ENCODE assay signal across 9 cellular contexts in genomic region chr12:48936379-48936979, GRCh38. TPM values are rescaled to one million over a fixed set of nuclear protein-coding genes. Genes with fewer than 3 reads are reported as not detected.
DNase-seq lines count a peak whose midpoint lies in the region; ATAC-seq, FAIRE-seq and TF ChIP-seq lines count a peak whose summit lies in the region.
"Had no signal": no experiment of that assay in that cellular context is flagged by ENCODE, and none has a peak within 500 bp of the region (broad histone marks: within the 10 kb centered on the region; RNA-seq: fewer than 3 reads in every experiment).

No MANE protein-coding gene starts in this region.

- no peaks in the 10 kb centered on the region for H3K27me3 Mint-ChIP-seq in activated CD4-positive, alpha-beta T cell treated with anti-CD3 and anti-CD28 coated beads for 36 hours

- POLR2A ChIA-PET in activated CD4-positive, alpha-beta T cell treated with anti-CD3 and anti-CD28 coated beads for 36 hours (lab: Charles Lee) = no interaction called here
- POLR2A ChIA-PET in HepG2 (lab: Yijun Ruan, JAX) = interaction anchor here (1.8 kb wide), 1 partner anchor 85 kb away, joined by 9 read pairs; the partner anchor contains the start of gene DDX23

- peaks cover 7% of the 10 kb centered on the region for H3K4me1 ChIP-seq in HepG2 (ENCODE audit: insufficient read depth, low read length)

- peaks cover 23% of the 10 kb centered on the region for H3K4me1 Mint-ChIP-seq in activated CD4-positive, alpha-beta T cell treated with anti-CD3 and anti-CD28 coated beads for 36 hours

- peak; percentile 67; the same call in 1 of the 2 replicates for TF ChIP-seq RAD21 in HepG2 (CRISPR knock-in tag; IDR thresholded peaks at IDR 0.05)

- FAIRE-seq in HepG2 (lab: Jason Lieb, UNC) = peak; percentile 82

- H3K4me2 ChIP-seq in HepG2 (ENCODE audit: low read depth, low read length) = no peak overlapping the region

- in situ Hi-C loops in HepG2 (cut with HindIII; ENCODE audit: extremely low pct_ligation_motif_present, low pct_unique_long_range_greater_than_20kb) = loop anchor here (5.0 kb wide), 1 partner anchor 84 kb away; the partner anchor contains the start of gene DDX23

- H3K9ac ChIP-seq in HepG2 (ENCODE audit: insufficient read depth, low read depth, low read length) = no peak overlapping the region

- no peaks in the 10 kb centered on the region for H3K79me2 ChIP-seq in HepG2 (ENCODE audit: insufficient read depth, low read length)

- H2AFZ ChIP-seq in HepG2 (ENCODE audit: low read length) = no peak overlapping the region

- intact Hi-C loops in activated CD4-positive, alpha-beta T cell treated with anti-CD3 and anti-CD28 coated beads for 36 hours (cut with DNase I, micrococcal nuclease) = loop anchor here (1.0 to 5.0 kb wide), 4 partner anchors 32 to 83 kb away; partner anchors contain the start of gene WNT1 (in 1 of the 2)
- intact Hi-C loops in HepG2 (cut with micrococcal nuclease; ENCODE audit: unreplicated experiment) = loop anchor here (1.0 to 2.0 kb wide), 2 partner anchors 46 to 83 kb away; no protein-coding TSS in a partner anchor

- peak; percentile 88 for DNase-seq in activated gamma-delta T cell treated with Interleukin-2 at 50 U/mL for 16 hours
- no peak for DNase-seq in activated gamma-delta T cell (lab: John Stamatoyannopoulos, UW)
- peak; percentile 8 for DNase-seq in NCI-H2171 (lab: John Stamatoyannopoulos, UW)
- peak; percentile 89 for DNase-seq in activated CD4-positive, alpha-beta T cell treated with anti-CD3 and anti-CD28 coated beads for 36 hours
- peak; percentile 75 for DNase-seq in cerebellar cortex (ENCODE audit: low spot score)
- peak; percentile 43 for DNase-seq in HepG2 (ENCODE audit: low spot score)
- peak; percentile 65 to 76 (median 66) for DNase-seq in stimulated activated CD4-positive, alpha-beta T cell treated with anti-CD3 and anti-CD28 coated beads, TNF-alpha, amount 100 ng/mL, for 1 hour (ENCODE audit: low read depth in 3 of 3, low spot score in 1 of 3)

- H3K27ac ChIP-seq in HepG2 (ENCODE audit: extremely low read length, insufficient read depth, low read length) = no peak overlapping the region

- peaks cover 39% of the 10 kb centered on the region for H3K36me3 Mint-ChIP-seq in activated CD4-positive, alpha-beta T cell treated with anti-CD3 and anti-CD28 coated beads for 36 hours (ENCODE audit: low read depth)

- H3K36me3 ChIP-seq in HepG2 (replicated peaks in 1 of 2; ENCODE audit: control insufficient read depth in 1 of 2, insufficient read depth in 2 of 2, low read length in 2 of 2) = peaks cover 16 to 69% of the 10 kb centered on the region in 2 experiments

- TF ChIP-seq CTCF in HepG2 (CRISPR knock-in tag; IDR thresholded peaks at IDR 0.05) = peak; percentile 89

- ATAC-seq in activated CD4-positive, alpha-beta T cell treated with anti-CD3 and anti-CD28 coated beads for 36 hours = peak; percentile 82
- ATAC-seq in HepG2 (peak; percentile 86), GM21447 (IDR thresholded peaks at IDR 0.05; ENCODE audit: unreplicated experiment) (no peak)

- BruUV-seq in HepG2 (replicated peaks; lab: Mats Ljungman, UMichigan) = TSS peak; percentile 45

- TF ChIP-seq EP300 in HepG2 (IDR thresholded peaks at IDR 0.05; ENCODE audit: low read depth in 2 of 2, low read length in 2 of 2) (no peak), HepG2 (CRISPR knock-in tag; IDR thresholded peaks at IDR 0.05; ENCODE audit: borderline replicate concordance) (no peak)

- no peak overlapping the region for H3K4me3 ChIP-seq in HepG2 (replicated peaks in 1 of 3; ENCODE audit: insufficient read depth in 1 of 3, low read depth in 2 of 3, low read length in 3 of 3)
- H3K4me3 ChIP-seq: skin epidermis had no signal

- H4K20me1 ChIP-seq in HepG2 (ENCODE audit: insufficient read depth, low read length) = no peaks in the 10 kb centered on the region; the same call in 1 of the 2 replicates

- H3K27ac Mint-ChIP-seq in activated CD4-positive, alpha-beta T cell treated with anti-CD3 and anti-CD28 coated beads for 36 hours = no peak overlapping the region

- H3K9me3 Mint-ChIP-seq in activated CD4-positive, alpha-beta T cell treated with anti-CD3 and anti-CD28 coated beads for 36 hours (ENCODE audit: low read depth) = no peaks in the 10 kb centered on the region

- no peak for TF ChIP-seq POLR2A in HepG2 (IDR thresholded peaks at IDR 0.05; ENCODE audit: insufficient read depth in 1 of 2, low read depth in 2 of 2, low read length in 2 of 2)

- no peaks in the 10 kb centered on the region for H3K27me3 ChIP-seq in HepG2 (ENCODE audit: control insufficient read depth in 1 of 2, insufficient read depth in 2 of 2, low read length in 2 of 2)

- CTCF ChIA-PET in activated CD4-positive, alpha-beta T cell treated with anti-CD3 and anti-CD28 coated beads for 36 hours (lab: Charles Lee) = interaction anchor here (0.6 to 7.6 kb wide), 19 partner anchors 9 to 389 kb away, joined by 3 to 73 read pairs (median 3); partner anchors contain the start of genes ARF3, DDX23 and FKBP11
- CTCF ChIA-PET in HepG2 (lab: Yijun Ruan, JAX; ENCODE audit: low intra/inter-chr PET ratio, low total read pairs) = interaction anchor here (0.7 to 3.1 kb wide), 3 partner anchors 11 to 83 kb away, joined by 3 to 27 read pairs (median 7); partner anchors contain the start of gene DDX23

- no peaks in the 10 kb centered on the region for H3K9me3 ChIP-seq in HepG2 (ENCODE audit: low read length)

- no peak overlapping the region for H3K4me3 Mint-ChIP-seq in activated CD4-positive, alpha-beta T cell treated with anti-CD3 and anti-CD28 coated beads for 36 hours

RNA-seq across cellular contexts. Expression of gene FKBP11, which starts 11.2 kb away (rescaled TPM):
- 10 to 100 TPM; 56.8 to 63.8 TPM for total RNA-seq in activated CD4-positive, alpha-beta T cell treated with anti-CD3 and anti-CD28 coated beads for 36 hours
- total RNA-seq in HepG2 (2016; rRNA removed; fragmentation: Illumina TruSeq; extraction: Trizol) = 6.0 and 15.5 TPM in 2 replicates
- total RNA-seq in HepG2 (2016; cell fraction: cytosol; rRNA removed; fragmentation: Illumina TruSeq; extraction: Trizol; ENCODE audit: low read depth) = 4.2 and 6.5 TPM in 2 replicates
- total RNA-seq in HepG2 (2016; cell fraction: insoluble cytoplasmic fraction; rRNA removed; fragmentation: Illumina TruSeq; extraction: Trizol) = 5.5 and 12.8 TPM in 2 replicates
- total RNA-seq in HepG2 (2016; cell fraction: membrane; rRNA removed; fragmentation: Illumina TruSeq; extraction: Trizol) = 3.1 and 4.5 TPM in 2 replicates
- 15.3 and 19.2 TPM in 2 replicates for total RNA-seq in HepG2 (2016; cell fraction: nucleus; rRNA removed; fragmentation: Illumina TruSeq; extraction: Trizol)
- polyA plus RNA-seq in HepG2 (2011; rRNA removed) = 19.4 and 24.2 TPM in 2 replicates
- 14.4 and 16.8 TPM in 2 replicates for polyA plus RNA-seq in HepG2 (2011; cell fraction: cytosol; rRNA removed)
- 32.6 and 35.0 TPM in 2 replicates for polyA plus RNA-seq in HepG2 (2011; cell fraction: nucleus; rRNA removed)
- 12.9 and 14.4 TPM in 2 replicates for polyA plus RNA-seq in HepG2 (2012)
- 4.6 and 5.1 TPM in 2 replicates for polyA plus RNA-seq in HepG2 (2016; cell fraction: cytosol; fragmentation: Illumina TruSeq; extraction: Trizol; ENCODE audit: low read depth)
- 10.0 and 12.0 TPM in 2 replicates for polyA plus RNA-seq in HepG2 (2016; cell fraction: insoluble cytoplasmic fraction; fragmentation: Illumina TruSeq; extraction: Trizol; ENCODE audit: low read depth)
- polyA plus RNA-seq in HepG2 (2016; cell fraction: membrane; fragmentation: Illumina TruSeq; extraction: Trizol; ENCODE audit: low read depth) = 4.5 and 4.9 TPM in 2 replicates
- 55.0 and 59.9 TPM in 2 replicates for polyA plus RNA-seq in HepG2 (2016; cell fraction: nucleus; fragmentation: Illumina TruSeq; extraction: Trizol; ENCODE audit: insufficient read depth, low read depth)
- 11.0 and 47.3 TPM in 2 replicates for polyA minus RNA-seq in HepG2 (2011; rRNA and poly(A)+ RNA removed; ENCODE audit: low replicate concordance)
- 5.6 and 6.8 TPM in 2 replicates for polyA minus RNA-seq in HepG2 (2011; cell fraction: cytosol; rRNA and poly(A)+ RNA removed)
- 10.8 and 15.2 TPM in 2 replicates for polyA minus RNA-seq in HepG2 (2011; cell fraction: nucleus; rRNA and poly(A)+ RNA removed)

RNA-seq across cellular contexts. Expression of gene ARF3, which starts 20.8 kb away (rescaled TPM):
- 10 to 100 TPM; 84.7 to 96.1 TPM for total RNA-seq in activated CD4-positive, alpha-beta T cell treated with anti-CD3 and anti-CD28 coated beads for 36 hours
- 48.4 and 53.8 TPM in 2 replicates for total RNA-seq in HepG2 (2016; rRNA removed; fragmentation: Illumina TruSeq; extraction: Trizol)
- 12.0 and 15.8 TPM in 2 replicates for total RNA-seq in HepG2 (2016; cell fraction: cytosol; rRNA removed; fragmentation: Illumina TruSeq; extraction: Trizol; ENCODE audit: low read depth)
- 43.0 and 57.4 TPM in 2 replicates for total RNA-seq in HepG2 (2016; cell fraction: insoluble cytoplasmic fraction; rRNA removed; fragmentation: Illumina TruSeq; extraction: Trizol)
- total RNA-seq in HepG2 (2016; cell fraction: membrane; rRNA removed; fragmentation: Illumina TruSeq; extraction: Trizol) = 15.7 and 16.6 TPM in 2 replicates
- total RNA-seq in HepG2 (2016; cell fraction: nucleus; rRNA removed; fragmentation: Illumina TruSeq; extraction: Trizol) = 20.9 and 24.1 TPM in 2 replicates
- polyA plus RNA-seq in HepG2 (2011; rRNA removed) = 57.9 and 60.0 TPM in 2 replicates
- polyA plus RNA-seq in HepG2 (2011; cell fraction: cytosol; rRNA removed) = 60.3 and 60.4 TPM in 2 replicates
- polyA plus RNA-seq in HepG2 (2011; cell fraction: nucleus; rRNA removed) = 32.8 and 38.8 TPM in 2 replicates
- 39.0 and 41.4 TPM in 2 replicates for polyA plus RNA-seq in HepG2 (2012)
- polyA plus RNA-seq in HepG2 (2016; cell fraction: cytosol; fragmentation: Illumina TruSeq; extraction: Trizol; ENCODE audit: low read depth) = 11.9 and 13.5 TPM in 2 replicates
- polyA plus RNA-seq in HepG2 (2016; cell fraction: insoluble cytoplasmic fraction; fragmentation: Illumina TruSeq; extraction: Trizol; ENCODE audit: low read depth) = 76.4 and 85.2 TPM in 2 replicates
- 13.7 and 16.3 TPM in 2 replicates for polyA plus RNA-seq in HepG2 (2016; cell fraction: membrane; fragmentation: Illumina TruSeq; extraction: Trizol; ENCODE audit: low read depth)
- polyA plus RNA-seq in HepG2 (2016; cell fraction: nucleus; fragmentation: Illumina TruSeq; extraction: Trizol; ENCODE audit: insufficient read depth, low read depth) = 47.8 and 51.2 TPM in 2 replicates
- 62.5 and 183 TPM in 2 replicates for polyA minus RNA-seq in HepG2 (2011; rRNA and poly(A)+ RNA removed; ENCODE audit: low replicate concordance)
- 19.9 and 22.8 TPM in 2 replicates for polyA minus RNA-seq in HepG2 (2011; cell fraction: cytosol; rRNA and poly(A)+ RNA removed)
- polyA minus RNA-seq in HepG2 (2011; cell fraction: nucleus; rRNA and poly(A)+ RNA removed) = 27.7 and 29.2 TPM in 2 replicates

RNA-seq across cellular contexts. Expression of gene WNT10B, which starts 35.1 kb away (rescaled TPM):
- total RNA-seq in activated CD4-positive, alpha-beta T cell treated with anti-CD3 and anti-CD28 coated beads for 36 hours = under 1 TPM; 0.16 to 0.18 TPM
- total RNA-seq in HepG2 (2016; rRNA removed; fragmentation: Illumina TruSeq; extraction: Trizol) = 0.09 TPM in 1 of 2 replicates, not detected in the other
- total RNA-seq in HepG2 (2016; cell fraction: cytosol; rRNA removed; fragmentation: Illumina TruSeq; extraction: Trizol; ENCODE audit: low read depth) = not detected in 2 replicates
- not detected in 2 replicates for total RNA-seq in HepG2 (2016; cell fraction: insoluble cytoplasmic fraction; rRNA removed; fragmentation: Illumina TruSeq; extraction: Trizol)
- total RNA-seq in HepG2 (2016; cell fraction: membrane; rRNA removed; fragmentation: Illumina TruSeq; extraction: Trizol) = 0.14 TPM in 1 of 2 replicates, not detected in the other
- total RNA-seq in HepG2 (2016; cell fraction: nucleus; rRNA removed; fragmentation: Illumina TruSeq; extraction: Trizol) = not detected in 2 replicates
- polyA plus RNA-seq in HepG2 (2011; rRNA removed) = 0.05 and 0.12 TPM in 2 replicates
- polyA plus RNA-seq in HepG2 (2011; cell fraction: cytosol; rRNA removed) = 0.04 and 0.08 TPM in 2 replicates
- 0.48 and 0.64 TPM in 2 replicates for polyA plus RNA-seq in HepG2 (2011; cell fraction: nucleus; rRNA removed)
- not detected in 2 replicates for polyA plus RNA-seq in HepG2 (2012)
- not detected in 2 replicates for polyA plus RNA-seq in HepG2 (2016; cell fraction: cytosol; fragmentation: Illumina TruSeq; extraction: Trizol; ENCODE audit: low read depth)
- not detected in 2 replicates for polyA plus RNA-seq in HepG2 (2016; cell fraction: insoluble cytoplasmic fraction; fragmentation: Illumina TruSeq; extraction: Trizol; ENCODE audit: low read depth)
- polyA plus RNA-seq in HepG2 (2016; cell fraction: membrane; fragmentation: Illumina TruSeq; extraction: Trizol; ENCODE audit: low read depth) = not detected in 2 replicates
- polyA plus RNA-seq in HepG2 (2016; cell fraction: nucleus; fragmentation: Illumina TruSeq; extraction: Trizol; ENCODE audit: insufficient read depth, low read depth) = 0.21 and 0.33 TPM in 2 replicates
- 0.18 and 1.6 TPM in 2 replicates for polyA minus RNA-seq in HepG2 (2011; rRNA and poly(A)+ RNA removed; ENCODE audit: low replicate concordance)
- polyA minus RNA-seq in HepG2 (2011; cell fraction: cytosol; rRNA and poly(A)+ RNA removed) = 1.8 TPM in 1 of 2 replicates, not detected in the other
- polyA minus RNA-seq in HepG2 (2011; cell fraction: nucleus; rRNA and poly(A)+ RNA removed) = not detected in 2 replicates

RNA-seq across cellular contexts. Expression of gene WNT1, which starts 41.6 kb away (rescaled TPM):
- total RNA-seq in activated CD4-positive, alpha-beta T cell treated with anti-CD3 and anti-CD28 coated beads for 36 hours = not detected
- not detected in 2 replicates for total RNA-seq in HepG2 (2016; rRNA removed; fragmentation: Illumina TruSeq; extraction: Trizol)
- total RNA-seq in HepG2 (2016; cell fraction: cytosol; rRNA removed; fragmentation: Illumina TruSeq; extraction: Trizol; ENCODE audit: low read depth) = not detected in 2 replicates
- total RNA-seq in HepG2 (2016; cell fraction: insoluble cytoplasmic fraction; rRNA removed; fragmentation: Illumina TruSeq; extraction: Trizol) = not detected in 2 replicates
- total RNA-seq in HepG2 (2016; cell fraction: membrane; rRNA removed; fragmentation: Illumina TruSeq; extraction: Trizol) = not detected in 2 replicates
- total RNA-seq in HepG2 (2016; cell fraction: nucleus; rRNA removed; fragmentation: Illumina TruSeq; extraction: Trizol) = not detected in 2 replicates
- polyA plus RNA-seq in HepG2 (2011; rRNA removed) = not detected in 2 replicates
- not detected in 2 replicates for polyA plus RNA-seq in HepG2 (2011; cell fraction: cytosol; rRNA removed)
- polyA plus RNA-seq in HepG2 (2011; cell fraction: nucleus; rRNA removed) = not detected in 2 replicates
- not detected in 2 replicates for polyA plus RNA-seq in HepG2 (2012)
- not detected in 2 replicates for polyA plus RNA-seq in HepG2 (2016; cell fraction: cytosol; fragmentation: Illumina TruSeq; extraction: Trizol; ENCODE audit: low read depth)
- not detected in 2 replicates for polyA plus RNA-seq in HepG2 (2016; cell fraction: insoluble cytoplasmic fraction; fragmentation: Illumina TruSeq; extraction: Trizol; ENCODE audit: low read depth)
- not detected in 2 replicates for polyA plus RNA-seq in HepG2 (2016; cell fraction: membrane; fragmentation: Illumina TruSeq; extraction: Trizol; ENCODE audit: low read depth)
- polyA plus RNA-seq in HepG2 (2016; cell fraction: nucleus; fragmentation: Illumina TruSeq; extraction: Trizol; ENCODE audit: insufficient read depth, low read depth) = not detected in 2 replicates
- not detected in 2 replicates for polyA minus RNA-seq in HepG2 (2011; rRNA and poly(A)+ RNA removed; ENCODE audit: low replicate concordance)
- not detected in 2 replicates for polyA minus RNA-seq in HepG2 (2011; cell fraction: cytosol; rRNA and poly(A)+ RNA removed)
- polyA minus RNA-seq in HepG2 (2011; cell fraction: nucleus; rRNA and poly(A)+ RNA removed) = not detected in 2 replicates
